9 cellular contexts compared by ENCODE assay signal in the genomic region with DNA sequence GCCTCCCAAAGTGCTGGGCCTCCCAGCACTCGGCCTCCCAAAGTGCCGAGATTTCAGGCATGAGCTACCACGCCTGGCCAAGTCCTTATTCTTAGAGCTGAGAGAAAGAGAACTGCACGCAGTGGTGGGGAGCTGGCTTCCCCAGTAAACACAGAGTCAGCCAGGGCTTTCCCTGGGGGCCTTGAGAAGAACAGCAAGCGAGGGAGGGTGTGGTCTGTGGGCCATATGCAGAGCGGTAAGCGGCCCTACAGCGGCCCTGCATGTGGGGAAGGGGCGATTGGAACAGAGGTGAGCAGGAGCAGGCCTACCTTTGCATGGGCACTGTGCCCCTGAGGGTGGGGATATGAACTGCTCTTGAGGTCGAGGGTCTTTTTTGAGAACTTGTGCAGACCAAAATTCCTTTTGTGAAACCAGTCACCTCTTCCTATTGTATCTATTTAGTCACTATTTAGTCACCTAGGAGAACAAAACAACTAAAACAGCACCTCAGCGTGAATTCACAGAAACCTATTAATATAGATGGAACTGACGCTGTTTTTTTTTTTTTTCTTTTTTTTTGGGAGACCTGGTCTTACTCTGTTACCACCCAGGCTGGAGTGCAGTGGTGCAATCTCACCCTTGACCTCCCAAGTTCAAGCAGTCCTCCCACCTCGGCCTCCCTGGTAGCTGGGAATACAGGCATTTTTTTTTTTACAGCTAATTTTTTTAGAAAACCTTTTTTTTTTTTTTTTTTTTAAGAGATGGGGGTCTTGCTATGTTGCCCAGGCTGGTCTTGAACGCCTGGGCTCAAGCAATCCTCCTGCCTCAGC. TPM values are rescaled to one million over a fixed set of nuclear protein-coding genes. Genes with fewer than 3 reads are reported as not detected.
DNase-seq lines count a peak whose midpoint lies in the region; TF ChIP-seq lines count a peak whose summit lies in the region.
"Had no signal": no experiment of that assay in that cellular context is flagged by ENCODE, and none has a peak within 500 bp of the region (broad histone marks: within the 10 kb centered on the region; RNA-seq: fewer than 3 reads in every experiment).

No MANE protein-coding gene starts in this region.

- H3K4me2 ChIP-seq in OCI-LY1 (ENCODE audit: low read length) (no peak overlapping the region; the same call in 1 of the 2 replicates), neural progenitor cell (no peak overlapping the region)

- H3K9me3 ChIP-seq in OCI-LY1 (ENCODE audit: low read length): 0 out of 2 replicates have a peak, but pooled peaks cover 4% of the 10 kb centered on the region
- H3K9me3 ChIP-seq in neural progenitor cell (ENCODE audit: low read depth): no peaks in the 10 kb centered on the region

- H3K36me3 Mint-ChIP-seq in neural progenitor cell: peaks cover 27% of the 10 kb centered on the region

- H3K9me3 Mint-ChIP-seq in neural progenitor cell: peaks cover 12% of the 10 kb centered on the region

- H3K9ac ChIP-seq in OCI-LY1 (ENCODE audit: low read length) (no peak overlapping the region; the same call in 1 of the 2 replicates), neural progenitor cell (no peak overlapping the region)

- no peak for TF ChIP-seq CTCF in OCI-LY1 (IDR thresholded peaks at IDR 0.05; ENCODE audit: low read length)
- TF ChIP-seq CTCF in neural progenitor cell (IDR thresholded peaks at IDR 0.05): no peak

- no peak overlapping the region for H3K4me3 ChIP-seq in OCI-LY1 (ENCODE audit: low read depth, low read length, poor library complexity, severe bottlenecking)
- H3K4me3 ChIP-seq in neural progenitor cell: no peak overlapping the region

- H3K36me3 ChIP-seq in OCI-LY1 (ENCODE audit: insufficient read depth, low read length) (peaks cover 17% of the 10 kb centered on the region; the same call in 1 of the 2 replicates), neural progenitor cell (no peaks in the 10 kb centered on the region)

- peaks cover 55% of the 10 kb centered on the region for H3K4me1 ChIP-seq in OCI-LY1 (ENCODE audit: insufficient read depth, low read length, severe bottlenecking)
- peaks cover 50% of the 10 kb centered on the region for H3K4me1 ChIP-seq in neural progenitor cell

- peaks cover 9% of the 10 kb centered on the region; the same call in 1 of the 2 replicates for H3K79me2 ChIP-seq in OCI-LY1 (ENCODE audit: insufficient read depth, low read length)
- H3K79me2 ChIP-seq in neural progenitor cell (ENCODE audit: low read depth): peaks cover 79% of the 10 kb centered on the region

- peak; percentile 28 for DNase-seq in stimulated activated CD4-positive, alpha-beta T cell treated with anti-CD3 and anti-CD28 coated beads, Interleukin-12 subunit alpha, Interleukin-12 subunit beta, amount 100 ng/mL, for 4 hours
- DNase-seq in stimulated activated CD4-positive, alpha-beta T cell treated with anti-CD3 and anti-CD28 coated beads, Interleukin-2, amount 100 ng/mL, for 48 hours: no peak
- DNase-seq in neural progenitor cell (ENCODE audit: low spot score) (no peak), COLO668 (lab: John Stamatoyannopoulos, UW; ENCODE audit: unreplicated experiment) (no peak)
- DNase-seq in effector CD8-positive, alpha-beta T cell (lab: John Stamatoyannopoulos, UW): no peak
- no peak for DNase-seq in activated CD4-positive, CD25-positive, alpha-beta regulatory T cell (lab: John Stamatoyannopoulos, UW)
- DNase-seq: DND-41 had no signal

- peaks cover 83% of the 10 kb centered on the region for H3K4me1 Mint-ChIP-seq in neural progenitor cell

- no peaks in the 10 kb centered on the region for H3K9me2 ChIP-seq in OCI-LY1 (ENCODE audit: low read depth, low read length)

- no peaks in the 10 kb centered on the region for H3F3A ChIP-seq in OCI-LY1 (ENCODE audit: insufficient read depth, low read length)
- peaks cover 16% of the 10 kb centered on the region for H3F3A ChIP-seq in neural progenitor cell (ENCODE audit: low read depth)

- no peaks in the 10 kb centered on the region for H4K20me1 ChIP-seq in OCI-LY1 (ENCODE audit: insufficient read depth, low read length)
- peaks cover 89% of the 10 kb centered on the region for H4K20me1 ChIP-seq in neural progenitor cell (ENCODE audit: low read depth)

- H3K27me3 ChIP-seq in OCI-LY1 (ENCODE audit: insufficient read depth, low read length): no peaks in the 10 kb centered on the region
- H3K27me3 ChIP-seq in neural progenitor cell: no peaks in the 10 kb centered on the region

- H2AFZ ChIP-seq in OCI-LY1 (ENCODE audit: low read length) (no peak overlapping the region), neural progenitor cell (replicated peaks) (no peak overlapping the region)

- H3K27me3 Mint-ChIP-seq in neural progenitor cell (ENCODE audit: insufficient read depth, low read depth): peaks cover 7% of the 10 kb centered on the region

- H3K27ac Mint-ChIP-seq in neural progenitor cell: peak overlapping the region; percentile 75

- H3K4me3 Mint-ChIP-seq in neural progenitor cell: no peak overlapping the region

- peak overlapping the region; percentile 68 for H3K27ac ChIP-seq in OCI-LY1 (ENCODE audit: low read depth, low read length, poor library complexity, severe bottlenecking)
- H3K27ac ChIP-seq in cingulate gyrus (ENCODE audit: low read depth, low read length): peak overlapping the region; percentile 78
- H3K27ac ChIP-seq in neural progenitor cell: no peak overlapping the region

RNA-seq across cellular contexts. Expression of gene SH2D4B, which starts 36.9 kb away (rescaled TPM):
- 0.06 and 0.11 TPM in 2 replicates for total RNA-seq in neural progenitor cell (ENCODE audit: low replicate concordance)

RNA-seq across cellular contexts. Expression of gene TSPAN14, which starts 46.7 kb away (rescaled TPM):
- total RNA-seq in neural progenitor cell (ENCODE audit: low replicate concordance): 32.7 and 68.9 TPM in 2 replicates
